Comparison of ENCODE assay signal across 8 cellular contexts in genomic region chr22:17781319-17782031, GRCh38. TPM values are rescaled to one million over a fixed set of nuclear protein-coding genes. Genes with fewer than 3 reads are reported as not detected.
DNase-seq lines count a peak whose midpoint lies in the region; ATAC-seq, FAIRE-seq and TF ChIP-seq lines count a peak whose summit lies in the region.

No MANE protein-coding gene starts in this region.

- no peaks in the 10 kb centered on the region for H3K27me3 Mint-ChIP-seq in natural killer cell (ENCODE audit: low read depth in 2 of 2)

- H3K9me3 Mint-ChIP-seq in natural killer cell, result no peaks in the 10 kb centered on the region

- H3K36me3 ChIP-seq in SJCRH30 (no peaks in the 10 kb centered on the region), GM12878 (ENCODE audit: control insufficient read depth in 2 of 2, insufficient read depth in 2 of 2, low read length in 1 of 2) (no peaks in the 10 kb centered on the region; a peak in 1 of 4 replicates)

- in situ Hi-C loops in GM12878 (cut with MboI), result no loop called here

- 0 out of 2 replicates have a peak, but pooled peaks have one; percentile 28 for TF ChIP-seq POLR2A in GM12878 (IDR thresholded peaks at IDR 0.05; ENCODE audit: low read depth, low read length)

- H4K20me1 ChIP-seq in GM12878 (ENCODE audit: control insufficient read depth, insufficient read depth), result no peaks in the 10 kb centered on the region

- no peak for TF ChIP-seq RAD21 in GM12878 (IDR thresholded peaks at IDR 0.05; ENCODE audit: insufficient read depth, low read depth, low read length)

- no peak for TF ChIP-seq CTCF in GM12878 (IDR thresholded peaks at IDR 0.05 in 2 of 3, conservative IDR thresholded peaks at IDR 0.05 in 1 of 3; ENCODE audit: control insufficient read depth in 2 of 3, extremely low read depth in 1 of 3, insufficient read depth in 1 of 3, low read depth in 3 of 3, low read length in 3 of 3)
- TF ChIP-seq CTCF in natural killer cell (IDR thresholded peaks at IDR 0.05), result no peak

- no peak for TF ChIP-seq EP300 in GM12878 (IDR thresholded peaks at IDR 0.05; ENCODE audit: borderline replicate concordance in 1 of 2, control insufficient read depth in 1 of 2, low read depth in 2 of 2, low read length in 2 of 2)

- H3K4me3 Mint-ChIP-seq in natural killer cell, result peak overlapping the region; percentile 31

- H3K4me1 ChIP-seq in SJCRH30 (peaks cover 11% of the 10 kb centered on the region), GM12878 (ENCODE audit: control insufficient read depth, insufficient read depth, low read length) (peaks cover 44% of the 10 kb centered on the region)

- 4% methylated on average over 12 of the region's 12 CpGs for WGBS in GM12878 (ENCODE audit: insufficient coverage, insufficient replicate concordance, low lambda C conversion rate, missing lambda C conversion rate)

- peaks cover 15% of the 10 kb centered on the region; the same call in 1 of the 2 replicates for H3K27me3 ChIP-seq in SJCRH30
- H3K27me3 ChIP-seq in GM12878 (replicated peaks in 1 of 2; ENCODE audit: control insufficient read depth in 2 of 2, insufficient read depth in 2 of 2, low read length in 1 of 2), result no peaks in the 10 kb centered on the region

- peaks cover 38% of the 10 kb centered on the region for H3K79me2 ChIP-seq in GM12878 (ENCODE audit: control insufficient read depth, insufficient read depth, low read length)

- BruUV-seq in GM12878 (replicated peaks; lab: Mats Ljungman, UMichigan), result no TSS peak

- CTCF ChIA-PET in GM12878 (lab: Yijun Ruan, JAX), result interaction anchor here (0.6 to 6.4 kb wide), 11 partner anchors 10 to 294 kb away, joined by 3 to 70 read pairs (median 5); no protein-coding TSS in a partner anchor

- FAIRE-seq in GM12878 (lab: Jason Lieb, UNC), result peak; percentile 47

- H3K9me3 ChIP-seq in SJCRH30 (replicated peaks) (0 out of 2 replicates have a peak, but pooled peaks cover 3% of the 10 kb centered on the region), GM12878 (replicated peaks; ENCODE audit: control insufficient read depth, insufficient read depth, low read length) (no peaks in the 10 kb centered on the region; the same call in 2 of the 3 replicates)

- H2AFZ ChIP-seq in GM12878 (ENCODE audit: control insufficient read depth, low read depth, low read length), result no peak overlapping the region

- intact Hi-C loops in GM12878 (cut with micrococcal nuclease; ENCODE audit: unreplicated experiment) (no loop called here), natural killer cell (cut with micrococcal nuclease) (no loop called here)

- H3K9ac ChIP-seq in GM12878 (ENCODE audit: control insufficient read depth, insufficient read depth, low read length), result peak overlapping the region; percentile 72

- no peak overlapping the region for H3K4me3 ChIP-seq in SJCRH30
- H3K4me3 ChIP-seq in GM12878, result 0 out of 2 replicates have a peak overlapping the region, but pooled peaks have one; percentile 91

- H3K4me1 Mint-ChIP-seq in natural killer cell, result peaks cover 50 to 60% of the 10 kb centered on the region in 2 donors

- peak; percentile 44 for DNase-seq in GF-D8 (lab: John Stamatoyannopoulos, UW)
- peak; percentile 31 to 50 for DNase-seq in SJCRH30
- peak; percentile 60 for DNase-seq in GM12878 (ENCODE audit: low read depth, low spot score)
- DNase-seq in natural killer cell, result peak; percentile 61
- no peak for DNase-seq in NOMO-1 treated with dmso at 0.1 percent for 144 hours (lab: John Stamatoyannopoulos, UW; ENCODE audit: unreplicated experiment)
- no peak for DNase-seq in NCI-H526 treated with DMSO at 0.1 percent for 48 hours (lab: John Stamatoyannopoulos, UW)

- RAD21 ChIA-PET in GM12878 (lab: Charles Lee; ENCODE audit: unreplicated experiment), result interaction anchor here (0.8 to 3.4 kb wide), 8 partner anchors 10 to 295 kb away, joined by 3 to 27 read pairs (median 4); no protein-coding TSS in a partner anchor

- POLR2A ChIA-PET in GM12878 (lab: Charles Lee), result interaction anchor here (0.6 to 6.7 kb wide), 5 partner anchors 9 to 296 kb away, joined by 3 to 85 read pairs (median 3); partner anchors contain the start of gene PEX26

- ATAC-seq in HG02588 (IDR thresholded peaks at IDR 0.05; ENCODE audit: unreplicated experiment) (peak; percentile 33), GM12878 (peak; percentile 64), natural killer cell (peak; percentile 63 to 71 (median 65)), HG03439 (IDR thresholded peaks at IDR 0.05; ENCODE audit: unreplicated experiment) (no peak)

- H3K4me2 ChIP-seq in GM12878 (ENCODE audit: control insufficient read depth, insufficient read depth), result peak overlapping the region; percentile 92

- peak overlapping the region; percentile 98 to 99 for H3K27ac Mint-ChIP-seq in natural killer cell

- H3K36me3 Mint-ChIP-seq in natural killer cell, result no peaks in the 10 kb centered on the region

- H3K27ac ChIP-seq in SJCRH30, result no peak overlapping the region
- peak overlapping the region; percentile 98 for H3K27ac ChIP-seq in GM12878 (ENCODE audit: control insufficient read depth, insufficient read depth)

- SMC1A ChIA-PET in GM12878 (lab: Charles Lee; ENCODE audit: uncharacterized antibody, unreplicated experiment), result interaction anchor here (0.9 to 3.7 kb wide), 9 partner anchors 10 to 295 kb away, joined by 3 to 24 read pairs (median 4); no protein-coding TSS in a partner anchor

TF ChIP-seq in GM12878, 131 proteins besides CTCF, POLR2A, EP300 and RAD21 (continues in another document):
- TF ChIP-seq IKZF2 (IDR thresholded peaks at IDR 0.05) (peak in 1 of 2 experiments; percentile 25; a peak in 2 of 4 replicates), SUZ12 (IDR thresholded peaks at IDR 0.05; ENCODE audit: unreplicated experiment) (no peak), E2F8 (IDR thresholded peaks at IDR 0.05; ENCODE audit: low read depth, partially characterized antibody) (no peak)

RNA-seq across cellular contexts. Expression of gene BID, which starts 7.2 kb away (rescaled TPM):
- 39.9 and 54.0 TPM in 2 replicates for total RNA-seq in SJCRH30 (2014; rRNA removed; shearing (Covaris generic))
- total RNA-seq in GM12878 (2013; cell fraction: nucleolus; rRNA removed), result 36.6 and 37.1 TPM in 2 replicates
- 166 and 179 TPM in 2 replicates for total RNA-seq in GM12878 (2014; rRNA removed)
- 56.4 and 65.9 TPM in 2 replicates for total RNA-seq in GM12878 (2014; rRNA removed; fragmentation: Illumina TruSeq; extraction: Trizol)
- total RNA-seq in GM12878 (2021), result 126 and 131 TPM in 2 replicates
- polyA plus RNA-seq in GM12878 (2011; ENCODE audit: low read depth), result 51.7 TPM
- polyA plus RNA-seq in GM12878 (2011; rRNA removed), result 79.3 and 145 TPM in 2 replicates
- 332 and 398 TPM in 2 replicates for polyA plus RNA-seq in GM12878 (2011; cell fraction: cytosol; rRNA removed)
- 195 and 197 TPM in 2 replicates for polyA plus RNA-seq in GM12878 (2011; cell fraction: nucleus; rRNA removed)
- 71.3 and 110 TPM in 2 replicates for polyA plus RNA-seq in GM12878 (2012)
- polyA plus RNA-seq in GM12878 (2014; fragmentation: Illumina TruSeq; extraction: Trizol), result 30.8 and 38.9 TPM in 2 replicates
- 10 to 100 TPM in 1 of 2 experiments, 1 to 10 TPM in 1; 7.9 to 16.9 TPM for polyA plus RNA-seq in GM12878 (2014; fragmentation: Nextera tagmentation; extraction: Ambion mirVana)
- polyA plus RNA-seq in GM12878 (2014; rRNA removed), result 241 and 247 TPM in 2 replicates
- 100 to 1,000 TPM; 186 to 203 TPM for polyA plus RNA-seq in GM12878 (2016; fragmentation: Nextera tagmentation; extraction: Ambion mirVana)
- 35.4 and 90.0 TPM in 2 replicates for polyA minus RNA-seq in GM12878 (2011; rRNA and poly(A)+ RNA removed)
- polyA minus RNA-seq in GM12878 (2011; cell fraction: cytosol; rRNA and poly(A)+ RNA removed), result 31.7 and 32.0 TPM in 2 replicates
- 8.3 and 16.3 TPM in 2 replicates for polyA minus RNA-seq in GM12878 (2011; cell fraction: nucleus; rRNA and poly(A)+ RNA removed)
- 10 to 100 TPM; 40.9 to 42.4 (median 42.3) TPM for total RNA-seq in natural killer cell

Comparison
In these comparisons a context has a peak if more than half of its experiments do, and no peak if none do; other contexts are left out.
1. DNase-seq: peak in GF-D8 (single experiment), SJCRH30 (2 of 2), GM12878 (single experiment) and natural killer cell (single experiment); none in NOMO-1 treated with dmso at 0.1 percent for 144 hours (single experiment) and NCI-H526 treated with DMSO at 0.1 percent for 48 hours (single experiment).